In the genomic region with DNA sequence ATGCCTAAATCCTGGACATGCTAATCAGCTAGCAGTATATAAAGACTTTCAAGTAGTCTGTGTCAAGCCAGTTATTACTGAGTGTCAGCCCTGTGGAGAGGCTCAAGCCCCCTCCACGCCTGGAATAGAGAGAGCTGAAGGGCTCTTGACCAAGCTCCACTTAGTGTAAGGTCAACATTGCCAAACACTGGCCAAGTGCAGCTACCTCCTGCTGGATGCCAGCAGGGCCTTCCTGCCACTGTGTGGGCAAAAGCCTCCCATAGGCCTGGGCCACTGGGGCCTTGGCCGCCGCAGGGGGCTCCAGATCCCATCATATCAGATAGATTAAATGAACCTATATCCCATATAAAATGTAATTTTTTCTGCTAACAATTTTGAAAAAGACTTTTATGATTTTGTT, we compare ENCODE assay signal across 23 cellular contexts.
DNase-seq lines count a peak whose midpoint lies in the region; ATAC-seq and TF ChIP-seq lines count a peak whose summit lies in the region.
"Had no signal": no experiment of that assay in that cellular context is flagged by ENCODE, and none has a peak within 500 bp of the region (broad histone marks: within the 10 kb centered on the region; RNA-seq: fewer than 3 reads in every experiment).

No MANE protein-coding gene starts in this region.

- H3K36me3 ChIP-seq in heart left ventricle (no peaks in the 10 kb centered on the region), tibial artery (peaks cover 8 to 25% (median 23%) of the 10 kb centered on the region in 3 donors)
- H3K36me3 ChIP-seq: transverse colon, WERI-Rb-1 had no signal

- WGBS in heart left ventricle, 4 donors, result 63 to 71% (median 68%) methylated on average over 3 of the region's 3 CpGs

- peaks cover 0 to 47% (median 7%) of the 10 kb centered on the region in 12 donors for H3K4me1 ChIP-seq in heart left ventricle
- peaks cover 0 to 28% (median 9%) of the 10 kb centered on the region in 4 donors for H3K4me1 ChIP-seq in tibial artery
- H3K4me1 ChIP-seq: transverse colon had no signal

- H3K4me3 Mint-ChIP-seq in stimulated activated memory B cell treated with anti-CD40 and anti-IgM and Interleukin-4, amounts not matched to agents 10 μg/mL and 1 μg/mL and 100 μg/mL, for 72 hours, result no peak overlapping the region
- H3K4me3 Mint-ChIP-seq in stimulated activated effector memory CD8-positive, alpha-beta T cell treated with anti-CD3 and anti-CD28 coated beads, Interleukin-12 subunit alpha, Interleukin-12 subunit beta, amount 100 ng/mL, for 72 hours, result no peak overlapping the region
- H3K4me3 Mint-ChIP-seq: activated CD4-positive, alpha-beta T cell treated with anti-CD3 and anti-CD28 coated beads, Interleukin-2, amount 10 ng/mL, durations not matched to agents 7 days and 5 days; activated naive CD8-positive, alpha-beta T cell; B cell; central memory CD8-positive, alpha-beta T cell; HFFc6; T-helper 2 cell treated with Interferon-gamma antibody and Interleukin-4, amounts not matched to agents 5 μg/mL and 100 μg/mL, for 36 hours had no signal

- H3K27ac Mint-ChIP-seq in stimulated activated memory B cell treated with anti-CD40 and anti-IgM and Interleukin-4, amounts not matched to agents 10 μg/mL and 1 μg/mL and 100 μg/mL, for 72 hours, result no peak overlapping the region
- no peak overlapping the region for H3K27ac Mint-ChIP-seq in stimulated activated effector memory CD8-positive, alpha-beta T cell treated with anti-CD3 and anti-CD28 coated beads, Interleukin-12 subunit alpha, Interleukin-12 subunit beta, amount 100 ng/mL, for 72 hours
- H3K27ac Mint-ChIP-seq: activated CD4-positive, alpha-beta T cell treated with anti-CD3 and anti-CD28 coated beads, Interleukin-2, amount 10 ng/mL, durations not matched to agents 7 days and 5 days; activated naive CD8-positive, alpha-beta T cell; B cell; HFFc6; T-helper 2 cell treated with Interferon-gamma antibody and Interleukin-4, amounts not matched to agents 5 μg/mL and 100 μg/mL, for 36 hours had no signal

- TF ChIP-seq CTCF in heart left ventricle (IDR thresholded peaks at IDR 0.05), result no peak
- TF ChIP-seq CTCF in tibial artery (IDR thresholded peaks at IDR 0.05), result no peak

- peaks cover 14% of the 10 kb centered on the region for H3K27me3 Mint-ChIP-seq in stimulated activated memory B cell treated with anti-CD40 and anti-IgM and Interleukin-4, amounts not matched to agents 10 μg/mL and 1 μg/mL and 100 μg/mL, for 72 hours
- H3K27me3 Mint-ChIP-seq: activated CD4-positive, alpha-beta T cell treated with anti-CD3 and anti-CD28 coated beads, Interleukin-2, amount 10 ng/mL, durations not matched to agents 7 days and 5 days; activated naive CD8-positive, alpha-beta T cell had no signal

- no peaks in the 10 kb centered on the region for H3K9me3 Mint-ChIP-seq in stimulated activated memory B cell treated with anti-CD40 and anti-IgM and Interleukin-4, amounts not matched to agents 10 μg/mL and 1 μg/mL and 100 μg/mL, for 72 hours
- no peaks in the 10 kb centered on the region for H3K9me3 Mint-ChIP-seq in stimulated activated effector memory CD8-positive, alpha-beta T cell treated with anti-CD3 and anti-CD28 coated beads, Interleukin-12 subunit alpha, Interleukin-12 subunit beta, amount 100 ng/mL, for 72 hours
- H3K9me3 Mint-ChIP-seq: activated CD4-positive, alpha-beta T cell treated with anti-CD3 and anti-CD28 coated beads, Interleukin-2, amount 10 ng/mL, durations not matched to agents 7 days and 5 days; central memory CD8-positive, alpha-beta T cell; HFFc6; nephron progenitor cell; T-helper 2 cell treated with Interferon-gamma antibody and Interleukin-4, amounts not matched to agents 5 μg/mL and 100 μg/mL, for 36 hours had no signal

- no peak overlapping the region for H3K27ac ChIP-seq in heart left ventricle
- H3K27ac ChIP-seq in tibial artery, result no peak overlapping the region
- H3K27ac ChIP-seq: ascending aorta, SK-N-MC, transverse colon, WERI-Rb-1 had no signal

- no peaks in the 10 kb centered on the region for H3K9me3 ChIP-seq in heart left ventricle
- H3K9me3 ChIP-seq in tibial artery, result no peaks in the 10 kb centered on the region
- H3K9me3 ChIP-seq: ascending aorta, transverse colon had no signal

- no peaks in the 10 kb centered on the region for H3K4me1 Mint-ChIP-seq in stimulated activated memory B cell treated with anti-CD40 and anti-IgM and Interleukin-4, amounts not matched to agents 10 μg/mL and 1 μg/mL and 100 μg/mL, for 72 hours
- no peaks in the 10 kb centered on the region for H3K4me1 Mint-ChIP-seq in stimulated activated effector memory CD8-positive, alpha-beta T cell treated with anti-CD3 and anti-CD28 coated beads, Interleukin-12 subunit alpha, Interleukin-12 subunit beta, amount 100 ng/mL, for 72 hours
- H3K4me1 Mint-ChIP-seq: B cell; central memory CD8-positive, alpha-beta T cell had no signal

- peak; percentile 59 to 87 (median 77) for ATAC-seq in heart left ventricle
- ATAC-seq in stimulated activated memory B cell treated with anti-CD40 and anti-IgM and Interleukin-4, amounts not matched to agents 10 μg/mL and 1 μg/mL and 100 μg/mL, for 72 hours, result peak; percentile 7
- no peak for ATAC-seq in stimulated activated effector memory CD8-positive, alpha-beta T cell treated with anti-CD3 and anti-CD28 coated beads, Interleukin-12 subunit alpha, Interleukin-12 subunit beta, amount 100 ng/mL, for 72 hours
- ATAC-seq: stimulated activated naive CD8-positive, alpha-beta T cell treated with anti-CD3 and anti-CD28 coated beads, Interleukin-15, Interleukin-2, amounts not matched to agents 100 U/mL and 50 U/mL, for 24 hours had no signal

- DNase-seq in NCI-H187 (lab: John Stamatoyannopoulos, UW), result peak; percentile 17 to 44
- no peak for DNase-seq in NCI-H187 treated with DMSO at 0.1 percent for 48 hours (lab: John Stamatoyannopoulos, UW)
- DNase-seq in NCI-H345 treated with DMSO at 0.1 percent for 48 hours (lab: John Stamatoyannopoulos, UW; ENCODE audit: unreplicated experiment), result peak; percentile 69
- peak in 4 of 5 donors; percentile 30 to 66 (median 44) for DNase-seq in heart left ventricle
- no peak for DNase-seq in NCI-H1105 (lab: John Stamatoyannopoulos, UW)
- no peak for DNase-seq in tibial artery
- DNase-seq in stimulated activated effector memory CD8-positive, alpha-beta T cell treated with anti-CD3 and anti-CD28 coated beads, Interleukin-12 subunit alpha, Interleukin-12 subunit beta, amount 100 ng/mL, for 72 hours (ENCODE audit: low spot score in 2 of 2), result no peak
- DNase-seq: activated CD4-positive, alpha-beta T cell treated with anti-CD3 and anti-CD28 coated beads, Interleukin-2, amount 10 ng/mL, durations not matched to agents 7 days and 5 days; COR-L47; EL; HFFc6; posterior cingulate gyrus; stimulated activated naive CD8-positive, alpha-beta T cell treated with anti-CD3 and anti-CD28 coated beads, Interleukin-15, Interleukin-2, amounts not matched to agents 100 U/mL and 50 U/mL, for 24 hours; transverse colon; WERI-Rb-1 had no signal

- no peak for TF ChIP-seq POLR2A in heart left ventricle (IDR thresholded peaks at IDR 0.05)

- no peaks in the 10 kb centered on the region for H3K27me3 ChIP-seq in heart left ventricle
- no peaks in the 10 kb centered on the region for H3K27me3 ChIP-seq in tibial artery
- H3K27me3 ChIP-seq: ascending aorta, transverse colon had no signal

- no peaks in the 10 kb centered on the region for H3K36me3 Mint-ChIP-seq in stimulated activated memory B cell treated with anti-CD40 and anti-IgM and Interleukin-4, amounts not matched to agents 10 μg/mL and 1 μg/mL and 100 μg/mL, for 72 hours
- no peaks in the 10 kb centered on the region for H3K36me3 Mint-ChIP-seq in stimulated activated effector memory CD8-positive, alpha-beta T cell treated with anti-CD3 and anti-CD28 coated beads, Interleukin-12 subunit alpha, Interleukin-12 subunit beta, amount 100 ng/mL, for 72 hours
- H3K36me3 Mint-ChIP-seq: activated naive CD8-positive, alpha-beta T cell had no signal

- H3K4me3 ChIP-seq in heart left ventricle (no peak overlapping the region), tibial artery (no peak overlapping the region)
- H3K4me3 ChIP-seq: ascending aorta, SK-N-MC, transverse colon had no signal

- intact Hi-C loops in heart left ventricle (cut with DNase I), result no loop called here
- intact Hi-C loops in tibial artery (cut with DNase I; ENCODE audit: low total_unique reads), result no loop called here

Comparison
In these comparisons a context has a peak if more than half of its experiments do, and no peak if none do; other contexts are left out.
1. DNase-seq: peak in NCI-H187 (2 of 2), NCI-H345 treated with DMSO at 0.1 percent for 48 hours (single experiment) and heart left ventricle (4 of 5); none in NCI-H187 treated with DMSO at 0.1 percent for 48 hours (single experiment), NCI-H1105 (single experiment), tibial artery (0 of 2) and stimulated activated effector memory CD8-positive, alpha-beta T cell treated with anti-CD3 and anti-CD28 coated beads, Interleukin-12 subunit alpha, Interleukin-12 subunit beta, amount 100 ng/mL, for 72 hours (0 of 2).